ENCODE assay signal across 21 cellular contexts in the genomic region with DNA sequence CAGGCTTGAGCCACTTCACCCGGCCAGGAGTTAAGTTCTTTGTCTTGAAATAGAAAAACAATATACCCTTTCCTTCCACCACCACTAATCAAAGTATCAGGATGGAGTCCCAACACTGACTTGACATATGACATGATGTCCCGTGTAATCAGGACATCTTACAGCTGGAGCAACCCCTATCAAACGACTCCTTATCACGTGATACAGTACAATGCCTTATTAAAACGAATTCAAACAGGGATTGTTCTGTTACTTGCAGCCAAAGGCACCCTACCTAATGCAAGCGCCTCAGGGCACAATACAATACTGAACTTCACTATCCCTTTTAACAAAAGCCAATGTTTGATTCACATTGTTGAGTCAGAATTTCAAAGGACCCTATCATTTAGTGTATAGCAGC.
DNase-seq lines count a peak whose midpoint lies in the region; ATAC-seq, FAIRE-seq and TF ChIP-seq lines count a peak whose summit lies in the region.
"Had no signal": no experiment of that assay in that cellular context is flagged by ENCODE, and none has a peak within 500 bp of the region (broad histone marks: within the 10 kb centered on the region; RNA-seq: fewer than 3 reads in every experiment).

No MANE protein-coding gene starts in this region.

- H3K36me3 ChIP-seq in HepG2 (replicated peaks in 1 of 2; ENCODE audit: control insufficient read depth in 1 of 2, insufficient read depth in 2 of 2, low read length in 2 of 2) (no peaks in the 10 kb centered on the region), right lobe of liver (no peaks in the 10 kb centered on the region), neural progenitor cell (no peaks in the 10 kb centered on the region)
- H3K36me3 ChIP-seq: BLaER1 treated with 17β-estradiol and CSF1 and Interleukin-3, amounts not matched to agents 10 nM and 100 nM had no signal

- CTCF ChIA-PET in HepG2 (lab: Yijun Ruan, JAX; ENCODE audit: low intra/inter-chr PET ratio, low total read pairs) = no interaction called here

- H4K20me1 ChIP-seq in HepG2 (ENCODE audit: insufficient read depth, low read length) (no peaks in the 10 kb centered on the region), neural progenitor cell (ENCODE audit: low read depth) (no peaks in the 10 kb centered on the region)
- H4K20me1 ChIP-seq: BLaER1 treated with 17β-estradiol and CSF1 and Interleukin-3, amounts not matched to agents 10 nM and 100 nM had no signal

- FAIRE-seq in HepG2 (lab: Jason Lieb, UNC) = no peak
- FAIRE-seq: A549, D721Med, G401.6, GM12891 had no signal

- DNase-seq in HepG2 (ENCODE audit: low spot score) = no peak
- DNase-seq in right lobe of liver = no peak
- DNase-seq in foreskin melanocyte = peak; percentile 24
- DNase-seq in neural progenitor cell (ENCODE audit: low spot score) = no peak
- DNase-seq in activated T-cell treated with anti-CD3 and anti-CD28 coated beads, Interleukin-2, amount 50 U/mL, for 24 hours = no peak
- DNase-seq: AML-193; Caco-2; Calu3; CD4-positive, alpha-beta T cell; CD8-positive, alpha-beta T cell; DMS79 treated with DMSO at 0.1 percent for 48 hours; GF-D8 had no signal

- H3K79me2 ChIP-seq in HepG2 (ENCODE audit: insufficient read depth, low read length) (no peaks in the 10 kb centered on the region), neural progenitor cell (ENCODE audit: low read depth) (no peaks in the 10 kb centered on the region)

- H3K4me3 ChIP-seq in HepG2 (replicated peaks in 1 of 3; ENCODE audit: insufficient read depth in 1 of 3, low read depth in 2 of 3, low read length in 3 of 3) (no peak overlapping the region), right lobe of liver (no peak overlapping the region), neural progenitor cell (no peak overlapping the region)
- H3K4me3 ChIP-seq: A549; BLaER1 treated with 17β-estradiol and CSF1 and Interleukin-3, amounts not matched to agents 10 nM and 100 nM had no signal

- peaks cover 33% of the 10 kb centered on the region for H3K4me1 Mint-ChIP-seq in neural progenitor cell
- no peaks in the 10 kb centered on the region for H3K4me1 Mint-ChIP-seq in activated T-cell treated with anti-CD3 and anti-CD28 coated beads, Interleukin-2, amount 50 U/mL, for 24 hours (ENCODE audit: low read depth)
- H3K4me1 Mint-ChIP-seq: B cell had no signal

- H3K36me3 Mint-ChIP-seq in neural progenitor cell = peaks cover 1% of the 10 kb centered on the region
- H3K36me3 Mint-ChIP-seq in activated T-cell treated with anti-CD3 and anti-CD28 coated beads, Interleukin-2, amount 50 U/mL, for 24 hours (ENCODE audit: low read depth) = no peaks in the 10 kb centered on the region
- H3K36me3 Mint-ChIP-seq: CD8-positive, alpha-beta T cell had no signal

- TF ChIP-seq POLR2A in HepG2 (IDR thresholded peaks at IDR 0.05; ENCODE audit: insufficient read depth in 1 of 2, low read depth in 2 of 2, low read length in 2 of 2) (no peak), right lobe of liver (IDR thresholded peaks at IDR 0.05) (no peak)

- no peak for TF ChIP-seq RAD21 in HepG2 (CRISPR knock-in tag; IDR thresholded peaks at IDR 0.05)

- H2AFZ ChIP-seq in HepG2 (ENCODE audit: low read length) (no peak overlapping the region), neural progenitor cell (replicated peaks) (no peak overlapping the region)

- H3K4me1 ChIP-seq in HepG2 (ENCODE audit: insufficient read depth, low read length) (no peaks in the 10 kb centered on the region), right lobe of liver (no peaks in the 10 kb centered on the region), neural progenitor cell (peaks cover 26% of the 10 kb centered on the region)
- H3K4me1 ChIP-seq: A549; BLaER1 treated with 17β-estradiol and CSF1 and Interleukin-3, amounts not matched to agents 10 nM and 100 nM; Caco-2 had no signal

- TF ChIP-seq EP300 in HepG2 (IDR thresholded peaks at IDR 0.05; ENCODE audit: low read depth in 2 of 2, low read length in 2 of 2) = no peak
- no peak for TF ChIP-seq EP300 in HepG2 (CRISPR knock-in tag; IDR thresholded peaks at IDR 0.05; ENCODE audit: borderline replicate concordance)

- intact Hi-C loops in HepG2 (cut with micrococcal nuclease; ENCODE audit: unreplicated experiment) (no loop called here), right lobe of liver (cut with DNase I) (no loop called here)

- H3K4me2 ChIP-seq in HepG2 (ENCODE audit: low read depth, low read length) (no peak overlapping the region), neural progenitor cell (no peak overlapping the region)
- H3K4me2 ChIP-seq: A549; BLaER1 treated with 17β-estradiol and CSF1 and Interleukin-3, amounts not matched to agents 10 nM and 100 nM had no signal

- no peaks in the 10 kb centered on the region for H3K9me3 ChIP-seq in HepG2 (ENCODE audit: low read length)
- no peaks in the 10 kb centered on the region for H3K9me3 ChIP-seq in right lobe of liver
- H3K9me3 ChIP-seq in neural progenitor cell (ENCODE audit: low read depth) = no peaks in the 10 kb centered on the region
- H3K9me3 ChIP-seq: A549, Caco-2 had no signal

- no peak overlapping the region for H3K27ac ChIP-seq in HepG2 (ENCODE audit: extremely low read length, insufficient read depth, low read length)
- H3K27ac ChIP-seq in right lobe of liver = no peak overlapping the region
- H3K27ac ChIP-seq in neural progenitor cell = no peak overlapping the region
- H3K27ac ChIP-seq: 22Rv1; A549; BLaER1 treated with 17β-estradiol and CSF1 and Interleukin-3, amounts not matched to agents 10 nM and 100 nM; C4-2B had no signal

- no TSS peak for BruUV-seq in HepG2 (replicated peaks; lab: Mats Ljungman, UMichigan)

- H3K9me3 Mint-ChIP-seq in neural progenitor cell = no peaks in the 10 kb centered on the region
- peaks cover 2% of the 10 kb centered on the region for H3K9me3 Mint-ChIP-seq in activated T-cell treated with anti-CD3 and anti-CD28 coated beads, Interleukin-2, amount 50 U/mL, for 24 hours
- H3K9me3 Mint-ChIP-seq: CD4-positive, alpha-beta T cell; CD8-positive, alpha-beta T cell had no signal

- in situ Hi-C loops in HepG2 (cut with HindIII; ENCODE audit: extremely low pct_ligation_motif_present, low pct_unique_long_range_greater_than_20kb) = no loop called here

- no peak overlapping the region for H3K27ac Mint-ChIP-seq in neural progenitor cell
- no peak overlapping the region for H3K27ac Mint-ChIP-seq in activated T-cell treated with anti-CD3 and anti-CD28 coated beads, Interleukin-2, amount 50 U/mL, for 24 hours
- H3K27ac Mint-ChIP-seq: B cell; CD4-positive, alpha-beta T cell; CD8-positive, alpha-beta T cell had no signal

- WGBS in HepG2 (ENCODE audit: low lambda C conversion rate) = 17% methylated on average over 6 of the region's 6 CpGs
- WGBS in right lobe of liver (ENCODE audit: insufficient coverage, low coverage, low lambda C conversion rate, missing lambda C conversion rate) = 41% methylated on average over 6 of the region's 6 CpGs

- TF ChIP-seq CTCF in HepG2 (CRISPR knock-in tag; IDR thresholded peaks at IDR 0.05) (no peak), right lobe of liver (IDR thresholded peaks at IDR 0.05) (no peak), neural progenitor cell (IDR thresholded peaks at IDR 0.05) (no peak)

- H3K9ac ChIP-seq in HepG2 (ENCODE audit: insufficient read depth, low read depth, low read length) (no peak overlapping the region), neural progenitor cell (no peak overlapping the region)
- H3K9ac ChIP-seq: BLaER1 treated with 17β-estradiol and CSF1 and Interleukin-3, amounts not matched to agents 10 nM and 100 nM had no signal

- peak overlapping the region; percentile 54 for H3K4me3 Mint-ChIP-seq in neural progenitor cell
- no peak overlapping the region for H3K4me3 Mint-ChIP-seq in activated T-cell treated with anti-CD3 and anti-CD28 coated beads, Interleukin-2, amount 50 U/mL, for 24 hours
- H3K4me3 Mint-ChIP-seq: B cell; CD4-positive, alpha-beta T cell; CD8-positive, alpha-beta T cell had no signal

- POLR2A ChIA-PET in HepG2 (lab: Yijun Ruan, JAX) = no interaction called here

- H3K27me3 ChIP-seq in HepG2 (ENCODE audit: control insufficient read depth in 1 of 2, insufficient read depth in 2 of 2, low read length in 2 of 2) = no peaks in the 10 kb centered on the region
- H3K27me3 ChIP-seq in right lobe of liver = no peaks in the 10 kb centered on the region
- no peaks in the 10 kb centered on the region for H3K27me3 ChIP-seq in neural progenitor cell
- H3K27me3 ChIP-seq: BLaER1 treated with 17β-estradiol and CSF1 and Interleukin-3, amounts not matched to agents 10 nM and 100 nM had no signal

- ATAC-seq in HepG2 = no peak
- no peak for ATAC-seq in right lobe of liver
- no peak for ATAC-seq in GM18867 (IDR thresholded peaks at IDR 0.05; ENCODE audit: unreplicated experiment)
- ATAC-seq: A549; CD8-positive, alpha-beta T cell had no signal

- H3F3A ChIP-seq in neural progenitor cell (ENCODE audit: low read depth) = peaks cover 19% of the 10 kb centered on the region

- no peaks in the 10 kb centered on the region for H3K27me3 Mint-ChIP-seq in neural progenitor cell (ENCODE audit: insufficient read depth, low read depth)
- H3K27me3 Mint-ChIP-seq in activated T-cell treated with anti-CD3 and anti-CD28 coated beads, Interleukin-2, amount 50 U/mL, for 24 hours = peaks cover 25% of the 10 kb centered on the region

TF ChIP-seq in HepG2, 621 proteins besides CTCF, POLR2A, EP300 and RAD21 (continues in another document):
- TF ChIP-seq RAD51 (IDR thresholded peaks at IDR 0.05; ENCODE audit: borderline replicate concordance) = peak; percentile 67; the same call in 1 of the 2 replicates
- TF ChIP-seq, protein P1, sequence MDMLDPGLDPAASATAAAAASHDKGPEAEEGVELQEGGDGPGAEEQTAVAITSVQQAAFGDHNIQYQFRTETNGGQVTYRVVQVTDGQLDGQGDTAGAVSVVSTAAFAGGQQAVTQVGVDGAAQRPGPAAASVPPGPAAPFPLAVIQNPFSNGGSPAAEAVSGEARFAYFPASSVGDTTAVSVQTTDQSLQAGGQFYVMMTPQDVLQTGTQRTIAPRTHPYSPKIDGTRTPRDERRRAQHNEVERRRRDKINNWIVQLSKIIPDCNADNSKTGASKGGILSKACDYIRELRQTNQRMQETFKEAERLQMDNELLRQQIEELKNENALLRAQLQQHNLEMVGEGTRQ (IDR thresholded peaks at IDR 0.05; ENCODE audit: low read depth, low read length) = 0 out of 2 replicates have a peak, but pooled peaks have one; percentile 12
- TF ChIP-seq, protein P1 (CRISPR knock-in tag; IDR thresholded peaks at IDR 0.05; ENCODE audit: borderline replicate concordance) = no peak
